In the genomic region with DNA sequence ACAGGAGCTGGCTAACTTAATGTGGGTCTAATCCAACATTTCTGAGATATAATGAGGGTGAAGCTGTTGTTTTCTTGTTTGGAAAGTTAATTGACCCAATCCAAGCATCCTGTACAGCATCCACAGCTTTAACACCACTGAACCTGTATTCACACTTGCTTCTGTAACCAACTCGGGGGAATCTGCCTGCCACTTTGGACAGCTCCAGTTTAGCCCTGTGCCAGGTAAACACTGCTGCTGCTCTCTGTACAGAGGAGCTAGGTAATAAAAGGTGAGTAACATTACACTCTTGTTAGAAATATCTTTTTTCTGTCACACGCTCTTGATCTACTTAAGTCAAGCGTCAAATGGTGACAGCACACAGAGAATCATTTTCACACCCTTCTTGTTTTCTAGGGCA, we compare ENCODE assay signal across 22 cellular contexts. TPM values are rescaled to one million over a fixed set of nuclear protein-coding genes. Genes with fewer than 3 reads are reported as not detected.
DNase-seq lines count a peak whose midpoint lies in the region; ATAC-seq, FAIRE-seq and TF ChIP-seq lines count a peak whose summit lies in the region.
"Had no signal": no experiment of that assay in that cellular context is flagged by ENCODE, and none has a peak within 500 bp of the region (broad histone marks: within the 10 kb centered on the region; RNA-seq: fewer than 3 reads in every experiment).

No MANE protein-coding gene starts in this region.

- H3K27me3 ChIP-seq in HepG2 (ENCODE audit: control insufficient read depth in 1 of 2, insufficient read depth in 2 of 2, low read length in 2 of 2): no peaks in the 10 kb centered on the region
- H3K27me3 ChIP-seq in right lobe of liver: no peaks in the 10 kb centered on the region

- TF ChIP-seq POLR2A in HepG2 (IDR thresholded peaks at IDR 0.05; ENCODE audit: insufficient read depth in 1 of 2, low read depth in 2 of 2, low read length in 2 of 2) (no peak), right lobe of liver (IDR thresholded peaks at IDR 0.05) (no peak)

- no peak overlapping the region for H3K27ac ChIP-seq in HepG2 (ENCODE audit: extremely low read length, insufficient read depth, low read length)
- no peak overlapping the region for H3K27ac ChIP-seq in right lobe of liver
- H3K27ac ChIP-seq: GM23248 had no signal

- peak; percentile 34 for FAIRE-seq in HepG2 (lab: Jason Lieb, UNC)
- FAIRE-seq: GM12892, H1 had no signal

- no peaks in the 10 kb centered on the region for H3K79me2 ChIP-seq in HepG2 (ENCODE audit: insufficient read depth, low read length)

- H3K36me3 ChIP-seq in HepG2 (replicated peaks in 1 of 2; ENCODE audit: control insufficient read depth in 1 of 2, insufficient read depth in 2 of 2, low read length in 2 of 2) (no peaks in the 10 kb centered on the region), right lobe of liver (no peaks in the 10 kb centered on the region)

- H2AFZ ChIP-seq in HepG2 (ENCODE audit: low read length): no peak overlapping the region
- H2AFZ ChIP-seq: GM23248 had no signal

- H3K4me3 ChIP-seq in HepG2 (replicated peaks in 1 of 3; ENCODE audit: insufficient read depth in 1 of 3, low read depth in 2 of 3, low read length in 3 of 3) (no peak overlapping the region), right lobe of liver (no peak overlapping the region), LNCaP clone FGC (ENCODE audit: low read depth, low read length) (no peak overlapping the region)
- H3K4me3 ChIP-seq: GM23248 had no signal

- H3K4me1 ChIP-seq in HepG2 (ENCODE audit: insufficient read depth, low read length) (no peaks in the 10 kb centered on the region), right lobe of liver (no peaks in the 10 kb centered on the region)

- intact Hi-C loops in HepG2 (cut with micrococcal nuclease; ENCODE audit: unreplicated experiment): no loop called here
- intact Hi-C loops in right lobe of liver (cut with DNase I): no loop called here

- 4% methylated on average over 3 of the region's 3 CpGs for WGBS in HepG2 (ENCODE audit: low lambda C conversion rate)
- 48% methylated on average over 3 of the region's 3 CpGs for WGBS in right lobe of liver (ENCODE audit: insufficient coverage, low coverage, low lambda C conversion rate, missing lambda C conversion rate)

- H3K9me3 ChIP-seq in HepG2 (ENCODE audit: low read length) (no peaks in the 10 kb centered on the region), right lobe of liver (no peaks in the 10 kb centered on the region)

- H3K9ac ChIP-seq in HepG2 (ENCODE audit: insufficient read depth, low read depth, low read length): no peak overlapping the region
- H3K9ac ChIP-seq: GM23248 had no signal

- BruUV-seq in HepG2 (replicated peaks; lab: Mats Ljungman, UMichigan): no TSS peak

- no peak for TF ChIP-seq RAD21 in HepG2 (CRISPR knock-in tag; IDR thresholded peaks at IDR 0.05)

- POLR2A ChIA-PET in HepG2 (lab: Yijun Ruan, JAX): no interaction called here

- in situ Hi-C loops in HepG2 (cut with HindIII; ENCODE audit: extremely low pct_ligation_motif_present, low pct_unique_long_range_greater_than_20kb): no loop called here

- H3K4me2 ChIP-seq in HepG2 (ENCODE audit: low read depth, low read length): no peak overlapping the region

- ATAC-seq in HepG2 (no peak), right lobe of liver (no peak), GM21825 (IDR thresholded peaks at IDR 0.05; ENCODE audit: unreplicated experiment) (no peak)

- DNase-seq in HepG2 (ENCODE audit: low spot score) (no peak), right lobe of liver (no peak), LNCaP clone FGC (ENCODE audit: low read depth) (peak; percentile 50)
- no peak for DNase-seq in stimulated activated CD4-positive, alpha-beta T cell treated with anti-CD3 and anti-CD28 coated beads, Interleukin-2, amount 100 ng/mL, for 48 hours
- DNase-seq: C1 segment of cervical spinal cord; Calu3; CD4-positive, alpha-beta memory T cell; COR-L47; DMS53; DMS79 treated with DMSO at 0.1 percent for 48 hours; GF-D8; GM23248; H7; HCEC 1CT had no signal

- no peak for TF ChIP-seq CTCF in HepG2 (CRISPR knock-in tag; IDR thresholded peaks at IDR 0.05)
- no peak for TF ChIP-seq CTCF in right lobe of liver (IDR thresholded peaks at IDR 0.05)
- TF ChIP-seq CTCF in LNCaP clone FGC (IDR thresholded peaks at IDR 0.05; ENCODE audit: control insufficient read depth, extremely low read depth, insufficient read depth): no peak

- H4K20me1 ChIP-seq in HepG2 (ENCODE audit: insufficient read depth, low read length): no peaks in the 10 kb centered on the region

- no peak for TF ChIP-seq EP300 in HepG2 (IDR thresholded peaks at IDR 0.05; ENCODE audit: low read depth in 2 of 2, low read length in 2 of 2)
- TF ChIP-seq EP300 in HepG2 (CRISPR knock-in tag; IDR thresholded peaks at IDR 0.05; ENCODE audit: borderline replicate concordance): no peak

- CTCF ChIA-PET in HepG2 (lab: Yijun Ruan, JAX; ENCODE audit: low intra/inter-chr PET ratio, low total read pairs): no interaction called here

RNA-seq across cellular contexts. Expression of a gene that starts 0.7 kb away (rescaled TPM):
- total RNA-seq in HepG2 (2016; rRNA removed; fragmentation: Illumina TruSeq; extraction: Trizol): not detected in 2 replicates
- total RNA-seq in HepG2 (2016; cell fraction: cytosol; rRNA removed; fragmentation: Illumina TruSeq; extraction: Trizol; ENCODE audit: low read depth): not detected in 2 replicates
- total RNA-seq in HepG2 (2016; cell fraction: insoluble cytoplasmic fraction; rRNA removed; fragmentation: Illumina TruSeq; extraction: Trizol): not detected in 2 replicates
- not detected in 2 replicates for total RNA-seq in HepG2 (2016; cell fraction: membrane; rRNA removed; fragmentation: Illumina TruSeq; extraction: Trizol)
- not detected in 2 replicates for total RNA-seq in HepG2 (2016; cell fraction: nucleus; rRNA removed; fragmentation: Illumina TruSeq; extraction: Trizol)
- polyA plus RNA-seq in HepG2 (2011; rRNA removed): not detected in 2 replicates
- not detected in 2 replicates for polyA plus RNA-seq in HepG2 (2011; cell fraction: cytosol; rRNA removed)
- polyA plus RNA-seq in HepG2 (2011; cell fraction: nucleus; rRNA removed): not detected in 2 replicates
- not detected in 2 replicates for polyA plus RNA-seq in HepG2 (2012)
- polyA plus RNA-seq in HepG2 (2016; cell fraction: cytosol; fragmentation: Illumina TruSeq; extraction: Trizol; ENCODE audit: low read depth): not detected in 2 replicates
- polyA plus RNA-seq in HepG2 (2016; cell fraction: insoluble cytoplasmic fraction; fragmentation: Illumina TruSeq; extraction: Trizol; ENCODE audit: low read depth): not detected in 2 replicates
- polyA plus RNA-seq in HepG2 (2016; cell fraction: membrane; fragmentation: Illumina TruSeq; extraction: Trizol; ENCODE audit: low read depth): not detected in 2 replicates
- not detected in 2 replicates for polyA plus RNA-seq in HepG2 (2016; cell fraction: nucleus; fragmentation: Illumina TruSeq; extraction: Trizol; ENCODE audit: insufficient read depth, low read depth)
- polyA minus RNA-seq in HepG2 (2011; rRNA and poly(A)+ RNA removed; ENCODE audit: low replicate concordance): not detected in 2 replicates
- not detected in 2 replicates for polyA minus RNA-seq in HepG2 (2011; cell fraction: cytosol; rRNA and poly(A)+ RNA removed)
- not detected in 2 replicates for polyA minus RNA-seq in HepG2 (2011; cell fraction: nucleus; rRNA and poly(A)+ RNA removed)
- total RNA-seq in right lobe of liver: not detected
- total RNA-seq: A172; A673; Calu3; CD4-positive, alpha-beta memory T cell; Daoy; G401; GM23248; H1; H7 had no signal
- polyA plus RNA-seq: BJ; CD4-positive, alpha-beta memory T cell; GM23248; H1 had no signal

RNA-seq across cellular contexts. Expression of a gene that starts 32.1 kb away (rescaled TPM):
- total RNA-seq in HepG2 (2016; rRNA removed; fragmentation: Illumina TruSeq; extraction: Trizol) (not detected in 2 replicates), right lobe of liver (not detected)
- not detected in 2 replicates for total RNA-seq in HepG2 (2016; cell fraction: cytosol; rRNA removed; fragmentation: Illumina TruSeq; extraction: Trizol; ENCODE audit: low read depth)
- total RNA-seq in HepG2 (2016; cell fraction: insoluble cytoplasmic fraction; rRNA removed; fragmentation: Illumina TruSeq; extraction: Trizol): not detected in 2 replicates
- total RNA-seq in HepG2 (2016; cell fraction: membrane; rRNA removed; fragmentation: Illumina TruSeq; extraction: Trizol): not detected in 2 replicates
- not detected in 2 replicates for total RNA-seq in HepG2 (2016; cell fraction: nucleus; rRNA removed; fragmentation: Illumina TruSeq; extraction: Trizol)
- polyA plus RNA-seq in HepG2 (2011; rRNA removed): not detected in 2 replicates
- not detected in 2 replicates for polyA plus RNA-seq in HepG2 (2011; cell fraction: cytosol; rRNA removed)
- polyA plus RNA-seq in HepG2 (2011; cell fraction: nucleus; rRNA removed): not detected in 2 replicates
- not detected in 2 replicates for polyA plus RNA-seq in HepG2 (2012)
- polyA plus RNA-seq in HepG2 (2016; cell fraction: cytosol; fragmentation: Illumina TruSeq; extraction: Trizol; ENCODE audit: low read depth): not detected in 2 replicates
- not detected in 2 replicates for polyA plus RNA-seq in HepG2 (2016; cell fraction: insoluble cytoplasmic fraction; fragmentation: Illumina TruSeq; extraction: Trizol; ENCODE audit: low read depth)
- not detected in 2 replicates for polyA plus RNA-seq in HepG2 (2016; cell fraction: membrane; fragmentation: Illumina TruSeq; extraction: Trizol; ENCODE audit: low read depth)
- not detected in 2 replicates for polyA plus RNA-seq in HepG2 (2016; cell fraction: nucleus; fragmentation: Illumina TruSeq; extraction: Trizol; ENCODE audit: insufficient read depth, low read depth)
- polyA minus RNA-seq in HepG2 (2011; rRNA and poly(A)+ RNA removed; ENCODE audit: low replicate concordance): not detected in 2 replicates
- not detected in 2 replicates for polyA minus RNA-seq in HepG2 (2011; cell fraction: cytosol; rRNA and poly(A)+ RNA removed)
- not detected in 2 replicates for polyA minus RNA-seq in HepG2 (2011; cell fraction: nucleus; rRNA and poly(A)+ RNA removed)
- total RNA-seq: A172; A673; Calu3; CD4-positive, alpha-beta memory T cell; Daoy; G401; GM23248; H1; H7 had no signal
- polyA plus RNA-seq: BJ; CD4-positive, alpha-beta memory T cell; GM23248; H1 had no signal

RNA-seq across cellular contexts. Expression of a gene that starts 37.4 kb away (rescaled TPM):
- not detected in 2 replicates for total RNA-seq in HepG2 (2016; rRNA removed; fragmentation: Illumina TruSeq; extraction: Trizol)
- not detected in 2 replicates for total RNA-seq in HepG2 (2016; cell fraction: cytosol; rRNA removed; fragmentation: Illumina TruSeq; extraction: Trizol; ENCODE audit: low read depth)
- total RNA-seq in HepG2 (2016; cell fraction: insoluble cytoplasmic fraction; rRNA removed; fragmentation: Illumina TruSeq; extraction: Trizol): not detected in 2 replicates
- total RNA-seq in HepG2 (2016; cell fraction: membrane; rRNA removed; fragmentation: Illumina TruSeq; extraction: Trizol): not detected in 2 replicates
- not detected in 2 replicates for total RNA-seq in HepG2 (2016; cell fraction: nucleus; rRNA removed; fragmentation: Illumina TruSeq; extraction: Trizol)
- polyA plus RNA-seq in HepG2 (2011; rRNA removed): not detected in 2 replicates
- not detected in 2 replicates for polyA plus RNA-seq in HepG2 (2011; cell fraction: cytosol; rRNA removed)
- polyA plus RNA-seq in HepG2 (2011; cell fraction: nucleus; rRNA removed): not detected in 2 replicates
- not detected in 2 replicates for polyA plus RNA-seq in HepG2 (2012)
- polyA plus RNA-seq in HepG2 (2016; cell fraction: cytosol; fragmentation: Illumina TruSeq; extraction: Trizol; ENCODE audit: low read depth): not detected in 2 replicates
- not detected in 2 replicates for polyA plus RNA-seq in HepG2 (2016; cell fraction: insoluble cytoplasmic fraction; fragmentation: Illumina TruSeq; extraction: Trizol; ENCODE audit: low read depth)
- polyA plus RNA-seq in HepG2 (2016; cell fraction: membrane; fragmentation: Illumina TruSeq; extraction: Trizol; ENCODE audit: low read depth): not detected in 2 replicates
- not detected in 2 replicates for polyA plus RNA-seq in HepG2 (2016; cell fraction: nucleus; fragmentation: Illumina TruSeq; extraction: Trizol; ENCODE audit: insufficient read depth, low read depth)
- not detected in 2 replicates for polyA minus RNA-seq in HepG2 (2011; rRNA and poly(A)+ RNA removed; ENCODE audit: low replicate concordance)
- polyA minus RNA-seq in HepG2 (2011; cell fraction: cytosol; rRNA and poly(A)+ RNA removed): not detected in 2 replicates
- not detected in 2 replicates for polyA minus RNA-seq in HepG2 (2011; cell fraction: nucleus; rRNA and poly(A)+ RNA removed)
- not detected for total RNA-seq in right lobe of liver
- total RNA-seq: A172; A673; Calu3; CD4-positive, alpha-beta memory T cell; Daoy; G401; GM23248; H1; H7 had no signal
- polyA plus RNA-seq: BJ; CD4-positive, alpha-beta memory T cell; GM23248; H1 had no signal

RNA-seq across cellular contexts. Expression of a gene that starts 47.7 kb away (rescaled TPM):
- total RNA-seq in HepG2 (2016; rRNA removed; fragmentation: Illumina TruSeq; extraction: Trizol) (not detected in 2 replicates), right lobe of liver (not detected)
- total RNA-seq in HepG2 (2016; cell fraction: cytosol; rRNA removed; fragmentation: Illumina TruSeq; extraction: Trizol; ENCODE audit: low read depth): not detected in 2 replicates
- total RNA-seq in HepG2 (2016; cell fraction: insoluble cytoplasmic fraction; rRNA removed; fragmentation: Illumina TruSeq; extraction: Trizol): not detected in 2 replicates
- not detected in 2 replicates for total RNA-seq in HepG2 (2016; cell fraction: membrane; rRNA removed; fragmentation: Illumina TruSeq; extraction: Trizol)
- total RNA-seq in HepG2 (2016; cell fraction: nucleus; rRNA removed; fragmentation: Illumina TruSeq; extraction: Trizol): not detected in 2 replicates
- not detected in 2 replicates for polyA plus RNA-seq in HepG2 (2011; rRNA removed)
- polyA plus RNA-seq in HepG2 (2011; cell fraction: cytosol; rRNA removed): not detected in 2 replicates
- not detected in 2 replicates for polyA plus RNA-seq in HepG2 (2011; cell fraction: nucleus; rRNA removed)
- not detected in 2 replicates for polyA plus RNA-seq in HepG2 (2012)
- polyA plus RNA-seq in HepG2 (2016; cell fraction: cytosol; fragmentation: Illumina TruSeq; extraction: Trizol; ENCODE audit: low read depth): not detected in 2 replicates
- not detected in 2 replicates for polyA plus RNA-seq in HepG2 (2016; cell fraction: insoluble cytoplasmic fraction; fragmentation: Illumina TruSeq; extraction: Trizol; ENCODE audit: low read depth)
- not detected in 2 replicates for polyA plus RNA-seq in HepG2 (2016; cell fraction: membrane; fragmentation: Illumina TruSeq; extraction: Trizol; ENCODE audit: low read depth)
- polyA plus RNA-seq in HepG2 (2016; cell fraction: nucleus; fragmentation: Illumina TruSeq; extraction: Trizol; ENCODE audit: insufficient read depth, low read depth): not detected in 2 replicates
- polyA minus RNA-seq in HepG2 (2011; rRNA and poly(A)+ RNA removed; ENCODE audit: low replicate concordance): not detected in 2 replicates
- not detected in 2 replicates for polyA minus RNA-seq in HepG2 (2011; cell fraction: cytosol; rRNA and poly(A)+ RNA removed)
- not detected in 2 replicates for polyA minus RNA-seq in HepG2 (2011; cell fraction: nucleus; rRNA and poly(A)+ RNA removed)
- total RNA-seq: A172; A673; Calu3; CD4-positive, alpha-beta memory T cell; Daoy; G401; GM23248; H1; H7 had no signal
- polyA plus RNA-seq: BJ; CD4-positive, alpha-beta memory T cell; GM23248; H1 had no signal

RNA-seq across cellular contexts. Expression of a gene that starts 52.8 kb away (rescaled TPM):
- total RNA-seq in HepG2 (2016; rRNA removed; fragmentation: Illumina TruSeq; extraction: Trizol) (not detected in 2 replicates), right lobe of liver (not detected)
- total RNA-seq in HepG2 (2016; cell fraction: cytosol; rRNA removed; fragmentation: Illumina TruSeq; extraction: Trizol; ENCODE audit: low read depth): not detected in 2 replicates
- total RNA-seq in HepG2 (2016; cell fraction: insoluble cytoplasmic fraction; rRNA removed; fragmentation: Illumina TruSeq; extraction: Trizol): not detected in 2 replicates
- not detected in 2 replicates for total RNA-seq in HepG2 (2016; cell fraction: membrane; rRNA removed; fragmentation: Illumina TruSeq; extraction: Trizol)
- total RNA-seq in HepG2 (2016; cell fraction: nucleus; rRNA removed; fragmentation: Illumina TruSeq; extraction: Trizol): not detected in 2 replicates
- not detected in 2 replicates for polyA plus RNA-seq in HepG2 (2011; rRNA removed)
- not detected in 2 replicates for polyA plus RNA-seq in HepG2 (2011; cell fraction: cytosol; rRNA removed)
- not detected in 2 replicates for polyA plus RNA-seq in HepG2 (2011; cell fraction: nucleus; rRNA removed)
- not detected in 2 replicates for polyA plus RNA-seq in HepG2 (2012)
- polyA plus RNA-seq in HepG2 (2016; cell fraction: cytosol; fragmentation: Illumina TruSeq; extraction: Trizol; ENCODE audit: low read depth): not detected in 2 replicates
- polyA plus RNA-seq in HepG2 (2016; cell fraction: insoluble cytoplasmic fraction; fragmentation: Illumina TruSeq; extraction: Trizol; ENCODE audit: low read depth): not detected in 2 replicates
- polyA plus RNA-seq in HepG2 (2016; cell fraction: membrane; fragmentation: Illumina TruSeq; extraction: Trizol; ENCODE audit: low read depth): not detected in 2 replicates
- not detected in 2 replicates for polyA plus RNA-seq in HepG2 (2016; cell fraction: nucleus; fragmentation: Illumina TruSeq; extraction: Trizol; ENCODE audit: insufficient read depth, low read depth)
- not detected in 2 replicates for polyA minus RNA-seq in HepG2 (2011; rRNA and poly(A)+ RNA removed; ENCODE audit: low replicate concordance)
- not detected in 2 replicates for polyA minus RNA-seq in HepG2 (2011; cell fraction: cytosol; rRNA and poly(A)+ RNA removed)
- polyA minus RNA-seq in HepG2 (2011; cell fraction: nucleus; rRNA and poly(A)+ RNA removed): not detected in 2 replicates
- total RNA-seq: A172; A673; Calu3; CD4-positive, alpha-beta memory T cell; Daoy; G401; GM23248; H1; H7 had no signal
- polyA plus RNA-seq: BJ; CD4-positive, alpha-beta memory T cell; GM23248; H1 had no signal
